8 cellular contexts compared by ENCODE assay signal in genomic region chr3:20186600-20187004, GRCh38. TPM values are rescaled to one million over a fixed set of nuclear protein-coding genes. Genes with fewer than 3 reads are reported as not detected.
DNase-seq lines count a peak whose midpoint lies in the region; ATAC-seq and TF ChIP-seq lines count a peak whose summit lies in the region.

No MANE protein-coding gene starts in this region.

- no peak overlapping the region for H2AK5ac ChIP-seq in neuronal stem cell (ENCODE audit: low read depth, low read length)

- peak; percentile 18 for ATAC-seq in Right ventricle myocardium superior (ENCODE audit: poor library complexity)
- no peak for ATAC-seq in Right ventricle myocardium inferior
- no peak for ATAC-seq in activated CD4-positive, CD25-positive, alpha-beta regulatory T cell treated with anti-CD3 and anti-CD28 coated beads, Interleukin-2, amount 50 U/mL, for 24 hours

- no CpG with 5 or more reads among the region's 9 CpGs for WGBS in neuronal stem cell (ENCODE audit: extremely low coverage in 2 of 2, insufficient read length in 2 of 2, insufficient replicate concordance in 1 of 2), 2 donors

- H3K23ac ChIP-seq in neuronal stem cell (ENCODE audit: low read depth, low read length, poor library complexity), result no peak overlapping the region

- H2BK12ac ChIP-seq in neuronal stem cell (ENCODE audit: low read length), result no peak overlapping the region

- H3K9me3 ChIP-seq in duodenal mucosa (ENCODE audit: control insufficient read depth in 1 of 2, low read length in 2 of 2) (no peaks in the 10 kb centered on the region), neuronal stem cell (replicated peaks in 1 of 2; ENCODE audit: control insufficient read depth in 2 of 2, insufficient read depth in 1 of 2, low read depth in 1 of 2, low read length in 2 of 2) (no peaks in the 10 kb centered on the region)

- intact Hi-C loops in Right ventricle myocardium superior (cut with DNase I), result loop anchor here (2.0 to 10.0 kb wide), 2 partner anchors 142 to 240 kb away; partner anchors contain the start of genes KAT2B and RAB5A
- intact Hi-C loops in Right ventricle myocardium inferior (cut with DNase I), result loop anchor here (2.0 to 5.0 kb wide), 3 partner anchors 144 to 299 kb away; partner anchors contain the start of gene KAT2B

- H3K4me1 ChIP-seq in duodenal mucosa (ENCODE audit: control insufficient read depth in 1 of 2, insufficient read depth in 2 of 2, low read length in 2 of 2) (peaks cover 12 to 17% of the 10 kb centered on the region in 2 donors), neuronal stem cell (ENCODE audit: control insufficient read depth in 2 of 2, insufficient read depth in 1 of 2, low read depth in 1 of 2, low read length in 2 of 2) (no peaks in the 10 kb centered on the region)

- H3K9ac ChIP-seq in duodenal mucosa (ENCODE audit: low read depth in 1 of 2, low read length in 2 of 2) (peak overlapping the region; percentile 85 to 89), neuronal stem cell (ENCODE audit: low read depth, low read length, poor library complexity) (no peak overlapping the region)

- H3K4me2 ChIP-seq in neuronal stem cell (ENCODE audit: insufficient read depth, low read length, poor library complexity, severe bottlenecking), result peak overlapping the region; percentile 55

- H3K27ac ChIP-seq in HL-60 (replicated peaks) (peak overlapping the region; percentile 99), duodenal mucosa (ENCODE audit: low read depth, low read length) (peak overlapping the region; percentile 64), neuronal stem cell (replicated peaks; ENCODE audit: low read length) (peak overlapping the region; percentile 89)

- no peak for DNase-seq in Right ventricle myocardium superior
- no peak for DNase-seq in Right ventricle myocardium inferior (ENCODE audit: missing footprints)
- no peak for DNase-seq in HL-60 (ENCODE audit: low read depth in 1 of 2, low spot score in 1 of 2)
- DNase-seq in neuronal stem cell (ENCODE audit: low spot score), result no peak
- no peak for DNase-seq in NCI-H1436 treated with DMSO at 0.1 percent for 48 hours (lab: John Stamatoyannopoulos, UW)
- no peak for DNase-seq in stimulated activated naive CD4-positive, alpha-beta T cell treated with Interleukin-2 at 50 U/mL for 16 hours (lab: John Stamatoyannopoulos, UW)

- H2BK5ac ChIP-seq in neuronal stem cell (ENCODE audit: low read length), result no peak overlapping the region

- peak overlapping the region; percentile 91 for H2AFZ ChIP-seq in neuronal stem cell (ENCODE audit: low read length)

- no peak overlapping the region for H3K18ac ChIP-seq in neuronal stem cell (ENCODE audit: low read length)

- no peak overlapping the region for H4K91ac ChIP-seq in neuronal stem cell (ENCODE audit: low read depth, low read length, poor library complexity)

- no peak overlapping the region for H2BK120ac ChIP-seq in neuronal stem cell (ENCODE audit: low read depth, low read length)

- no peak overlapping the region for H3K14ac ChIP-seq in neuronal stem cell (ENCODE audit: low read length)

- H3K4ac ChIP-seq in neuronal stem cell (ENCODE audit: low read length), result no peak overlapping the region

- H3K27me3 ChIP-seq in HL-60 (ENCODE audit: insufficient read depth, poor library complexity, severe bottlenecking) (no peaks in the 10 kb centered on the region), duodenal mucosa (ENCODE audit: control insufficient read depth in 1 of 2, insufficient read depth in 2 of 2, low read length in 2 of 2) (no peaks in the 10 kb centered on the region), neuronal stem cell (ENCODE audit: control insufficient read depth in 3 of 3, insufficient read depth in 3 of 3, low read depth in 1 of 3, low read length in 3 of 3) (peaks cover 0 to 3% (median 0%) of the 10 kb centered on the region in 3 experiments)

- no peak overlapping the region for H2BK15ac ChIP-seq in neuronal stem cell (ENCODE audit: low read length)

- no peak overlapping the region for H4K8ac ChIP-seq in neuronal stem cell (ENCODE audit: low read depth, low read length)

- H3K4me3 ChIP-seq in HL-60 (replicated peaks; ENCODE audit: insufficient read depth, low read length) (peak overlapping the region; percentile 59), duodenal mucosa (ENCODE audit: low read depth in 1 of 2, low read length in 2 of 2) (peak overlapping the region; percentile 85 to 89), neuronal stem cell (ENCODE audit: low read length in 2 of 2) (peak overlapping the region; percentile 58 to 84)

- TF ChIP-seq CTCF in HL-60 (IDR thresholded peaks at IDR 0.05; ENCODE audit: insufficient read depth, low read length), result no peak

- H3K36me3 ChIP-seq in duodenal mucosa (ENCODE audit: control insufficient read depth in 1 of 2, insufficient read depth in 2 of 2, low read length in 2 of 2) (no peaks in the 10 kb centered on the region), neuronal stem cell (replicated peaks in 1 of 2; ENCODE audit: control insufficient read depth in 2 of 2, insufficient read depth in 2 of 2, low read length in 2 of 2) (peaks cover 5 to 24% of the 10 kb centered on the region in 2 donors)

- peaks cover 2% of the 10 kb centered on the region for H3K79me1 ChIP-seq in neuronal stem cell (ENCODE audit: low read depth, low read length)

RNA-seq across cellular contexts. Expression of gene SGO1, which starts 0.6 kb away (rescaled TPM):
- total RNA-seq in Right ventricle myocardium superior, result 0.59 TPM
- total RNA-seq in Right ventricle myocardium inferior, result 0.43 TPM
- 43.7 TPM for polyA plus RNA-seq in neuronal stem cell (2013, experiment 1 of 2)
- 47.1 TPM for polyA plus RNA-seq in neuronal stem cell (2013, experiment 2 of 2)
